23 cellular contexts compared by ENCODE assay signal in genomic region chr5:88644676-88645075, GRCh38.
A peak's percentile ranks its signal among the peaks of the same experiment; 100 is the strongest.
DNase-seq lines count a peak whose midpoint lies in the region; ATAC-seq and FAIRE-seq lines count a peak whose summit lies in the region.
"Had no signal": no experiment of that assay in that cellular context is flagged by ENCODE, and none has a peak within 500 bp of the region (broad histone marks: within the 10 kb centered on the region; RNA-seq: fewer than 3 reads in every experiment).

No MANE protein-coding gene starts in this region.

- in situ Hi-C loops in G401 (cut with HindIII; ENCODE audit: low sequenced_read_pairs), result no loop called here

- H3K4me3 Mint-ChIP-seq in stimulated activated naive CD8-positive, alpha-beta T cell treated with anti-CD3 and anti-CD28 coated beads, Interleukin-15, amount 100 ng/mL, for 72 hours, result no peak overlapping the region
- H3K4me3 Mint-ChIP-seq: CD14-positive monocyte; CD4-positive, alpha-beta memory T cell; CD4-positive, CD25-positive, alpha-beta regulatory T cell; CD8-positive, alpha-beta memory T cell had no signal

- no peak for ATAC-seq in stimulated activated naive CD8-positive, alpha-beta T cell treated with anti-CD3 and anti-CD28 coated beads, Interleukin-15, amount 100 ng/mL, for 72 hours
- ATAC-seq: GM12878 had no signal

- H3K9me3 Mint-ChIP-seq in stimulated activated naive CD8-positive, alpha-beta T cell treated with anti-CD3 and anti-CD28 coated beads, Interleukin-15, amount 100 ng/mL, for 72 hours, result no peaks in the 10 kb centered on the region
- H3K9me3 Mint-ChIP-seq: CD14-positive monocyte; CD8-positive, alpha-beta memory T cell had no signal

- H3K4me1 Mint-ChIP-seq in stimulated activated naive CD8-positive, alpha-beta T cell treated with anti-CD3 and anti-CD28 coated beads, Interleukin-15, amount 100 ng/mL, for 72 hours, result no peaks in the 10 kb centered on the region
- H3K4me1 Mint-ChIP-seq: CD14-positive monocyte; CD4-positive, alpha-beta memory T cell; CD4-positive, CD25-positive, alpha-beta regulatory T cell; CD8-positive, alpha-beta memory T cell had no signal

- no peak overlapping the region for H3K27ac Mint-ChIP-seq in stimulated activated naive CD8-positive, alpha-beta T cell treated with anti-CD3 and anti-CD28 coated beads, Interleukin-15, amount 100 ng/mL, for 72 hours
- H3K27ac Mint-ChIP-seq: CD14-positive monocyte; CD4-positive, alpha-beta memory T cell; CD4-positive, CD25-positive, alpha-beta regulatory T cell; CD8-positive, alpha-beta memory T cell had no signal

- intact Hi-C loops in cardiac septum (cut with DNase I), result no loop called here

- peak; percentile 93 for FAIRE-seq in RCC 7860 (lab: Jason Lieb, UNC)
- FAIRE-seq: D721Med, GM12878, GM12892, GM18507 had no signal

- DNase-seq in NCI-H82 (lab: John Stamatoyannopoulos, UW) (peak; percentile 6), NCI-H82 treated with DMSO at 0.1 percent for 48 hours (lab: John Stamatoyannopoulos, UW; ENCODE audit: unreplicated experiment) (no peak), G401 (ENCODE audit: low spot score) (peak; percentile 28), RCC 7860 (ENCODE audit: low spot score) (peak; percentile 61), glomerular visceral epithelial cell (ENCODE audit: extremely low spot score) (peak; percentile 53), cardiac septum (ENCODE audit: low spot score) (no peak)
- no peak for DNase-seq in stimulated activated naive CD8-positive, alpha-beta T cell treated with anti-CD3 and anti-CD28 coated beads, Interleukin-15, amount 100 ng/mL, for 72 hours
- no peak for DNase-seq in activated CD4-positive, alpha-beta T cell treated with anti-CD3 and anti-CD28 coated beads for 48 hours
- DNase-seq: ACHN; BE2C; C1 segment of cervical spinal cord; Calu3; CD4-positive, alpha-beta memory T cell; CD4-positive, CD25-positive, alpha-beta regulatory T cell; CD8-positive, alpha-beta memory T cell; COR-L47; DMS79 treated with DMSO at 0.1 percent for 48 hours; GDM1 had no signal

- peaks cover 18% of the 10 kb centered on the region for H3K27me3 Mint-ChIP-seq in stimulated activated naive CD8-positive, alpha-beta T cell treated with anti-CD3 and anti-CD28 coated beads, Interleukin-15, amount 100 ng/mL, for 72 hours

Comparison
In these comparisons a context has a peak if more than half of its experiments do, and no peak if none do; other contexts are left out.
1. DNase-seq: peak in NCI-H82 (single experiment), G401 (single experiment), RCC 7860 (single experiment) and glomerular visceral epithelial cell (single experiment); none in NCI-H82 treated with DMSO at 0.1 percent for 48 hours (single experiment), stimulated activated naive CD8-positive, alpha-beta T cell treated with anti-CD3 and anti-CD28 coated beads, Interleukin-15, amount 100 ng/mL, for 72 hours (0 of 2), cardiac septum (single experiment) and activated CD4-positive, alpha-beta T cell treated with anti-CD3 and anti-CD28 coated beads for 48 hours (single experiment).